20 cellular contexts compared by ENCODE assay signal in the genomic region with DNA sequence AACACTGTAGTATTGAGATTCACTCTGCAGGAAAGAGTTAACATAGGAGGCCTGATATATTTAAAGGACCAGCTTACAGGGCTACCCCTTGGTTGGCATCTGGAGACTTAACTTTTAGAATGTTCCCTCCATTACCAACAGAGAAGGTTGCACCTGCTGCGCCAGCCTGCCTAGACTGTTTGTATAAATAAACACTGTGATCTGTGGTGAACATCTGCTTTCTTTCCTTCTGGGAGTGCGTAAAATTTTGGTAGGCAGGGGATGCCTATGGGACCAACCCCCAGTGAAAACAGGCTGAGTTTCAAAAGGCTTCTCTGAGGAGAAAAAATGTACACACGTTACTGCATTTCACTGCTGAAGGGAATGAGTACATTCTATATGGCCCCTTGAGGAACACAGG. TPM values are rescaled to one million over a fixed set of nuclear protein-coding genes. Genes with fewer than 3 reads are reported as not detected.
DNase-seq lines count a peak whose midpoint lies in the region; ATAC-seq and TF ChIP-seq lines count a peak whose summit lies in the region.
"Had no signal": no experiment of that assay in that cellular context is flagged by ENCODE, and none has a peak within 500 bp of the region (broad histone marks: within the 10 kb centered on the region; RNA-seq: fewer than 3 reads in every experiment).

No MANE protein-coding gene starts in this region.

- no peak overlapping the region for H3K27ac ChIP-seq in CD4-positive, alpha-beta T cell (ENCODE audit: low read depth, low read length)
- no peak overlapping the region for H3K27ac ChIP-seq in SJCRH30
- H3K27ac ChIP-seq: SJSA1 had no signal

- POLR2A ChIA-PET in CD4-positive, alpha-beta T cell (lab: Charles Lee): no interaction called here

- no peak for TF ChIP-seq CTCF in CD4-positive, alpha-beta T cell (IDR thresholded peaks at IDR 0.05)

- CTCF ChIA-PET in CD4-positive, alpha-beta T cell (lab: Charles Lee): no interaction called here

- no peaks in the 10 kb centered on the region for H3K9me3 ChIP-seq in CD4-positive, alpha-beta T cell (ENCODE audit: control insufficient read depth, low read length)
- no peaks in the 10 kb centered on the region; the same call in 1 of the 2 replicates for H3K9me3 ChIP-seq in SJCRH30 (replicated peaks)
- H3K9me3 ChIP-seq: SJSA1 had no signal

- ATAC-seq in CD4-positive, alpha-beta T cell (ENCODE audit: poor library complexity): no peak
- ATAC-seq in HG03571 (IDR thresholded peaks at IDR 0.05; ENCODE audit: unreplicated experiment): no peak

- peaks cover 21% of the 10 kb centered on the region for H3K4me1 ChIP-seq in SJCRH30
- H3K4me1 ChIP-seq: SJSA1 had no signal

- peaks cover 2% of the 10 kb centered on the region for H3K9me3 Mint-ChIP-seq in CD4-positive, alpha-beta T cell

- intact Hi-C loops in CD4-positive, alpha-beta T cell (cut with DNase I, micrococcal nuclease): no loop called here
- intact Hi-C loops in posterior vena cava (cut with DNase I): no loop called here

- no peak overlapping the region for H3K4me3 ChIP-seq in SJCRH30
- H3K4me3 ChIP-seq: SJSA1 had no signal

- H3K4me3 Mint-ChIP-seq in CD4-positive, alpha-beta T cell: no peak overlapping the region
- H3K4me3 Mint-ChIP-seq: T-helper 2 cell treated with Interferon-gamma antibody and Interleukin-4, amounts not matched to agents 5 μg/mL and 100 μg/mL, for 36 hours had no signal

- H3K27ac Mint-ChIP-seq in CD4-positive, alpha-beta T cell: peak overlapping the region; percentile 15
- H3K27ac Mint-ChIP-seq: T-helper 2 cell treated with Interferon-gamma antibody and Interleukin-4, amounts not matched to agents 5 μg/mL and 100 μg/mL, for 36 hours had no signal

- peaks cover 70% of the 10 kb centered on the region for H3K36me3 ChIP-seq in SJCRH30

- peaks cover 67% of the 10 kb centered on the region for H3K4me1 Mint-ChIP-seq in CD4-positive, alpha-beta T cell (ENCODE audit: low read depth)

- DNase-seq in CD4-positive, alpha-beta T cell: no peak
- DNase-seq in DMS 273 (lab: John Stamatoyannopoulos, UW; ENCODE audit: unreplicated experiment) (peak; percentile 87), NCI-H1694 treated with DMSO at 0.1 percent for 48 hours (lab: John Stamatoyannopoulos, UW) (peak; percentile 42), SJCRH30 (peak; percentile 79 to 90), SW480 (ENCODE audit: low spot score) (no peak), iPS-NIHi11 (ENCODE audit: low spot score) (no peak), posterior vena cava (ENCODE audit: low spot score) (no peak)
- DNase-seq: Calu3, GF-D8, GOT3, KBM-7, NCI-H1092, NCI-H187, RPMI8226 had no signal

- H3K27me3 ChIP-seq in CD4-positive, alpha-beta T cell (ENCODE audit: control insufficient read depth, insufficient read depth, low read length): no peaks in the 10 kb centered on the region
- H3K27me3 ChIP-seq in SJCRH30: no peaks in the 10 kb centered on the region
- H3K27me3 ChIP-seq: SJSA1 had no signal

- no peaks in the 10 kb centered on the region for H3K27me3 Mint-ChIP-seq in CD4-positive, alpha-beta T cell

- H3K36me3 Mint-ChIP-seq in CD4-positive, alpha-beta T cell (ENCODE audit: low read depth): peaks cover 99% of the 10 kb centered on the region

RNA-seq across cellular contexts. Expression of gene CENPC, which starts 14.0 kb away (rescaled TPM):
- total RNA-seq in CD4-positive, alpha-beta T cell: 100 to 1,000 TPM; 115 to 116 TPM
- total RNA-seq in SJCRH30 (2014; rRNA removed; shearing (Covaris generic)): 27.2 and 36.4 TPM in 2 replicates
- 10 to 100 TPM; 18.3 to 20.1 TPM for total RNA-seq in posterior vena cava

RNA-seq across cellular contexts. Expression of gene STAP1, which starts 27.2 kb away (rescaled TPM):
- 1 to 10 TPM; 2.7 to 3.6 TPM for total RNA-seq in CD4-positive, alpha-beta T cell
- total RNA-seq in SJCRH30 (2014; rRNA removed; shearing (Covaris generic)): 0.08 and 0.58 TPM in 2 replicates
- under 1 TPM in 1 of 2 donors, not detected in 1; 0.38 TPM for total RNA-seq in posterior vena cava
- total RNA-seq: Calu3, Daoy, MCF 10A, NCI-H460, SJSA1 had no signal

Comparison
In these comparisons a context has a peak if more than half of its experiments do, and no peak if none do; other contexts are left out.
1. DNase-seq: peak in DMS 273 (single experiment), NCI-H1694 treated with DMSO at 0.1 percent for 48 hours (single experiment) and SJCRH30 (2 of 2); none in CD4-positive, alpha-beta T cell (0 of 10), SW480 (single experiment), iPS-NIHi11 (single experiment) and posterior vena cava (single experiment).